Comparison of ENCODE assay signal across 9 cellular contexts in the genomic region with DNA sequence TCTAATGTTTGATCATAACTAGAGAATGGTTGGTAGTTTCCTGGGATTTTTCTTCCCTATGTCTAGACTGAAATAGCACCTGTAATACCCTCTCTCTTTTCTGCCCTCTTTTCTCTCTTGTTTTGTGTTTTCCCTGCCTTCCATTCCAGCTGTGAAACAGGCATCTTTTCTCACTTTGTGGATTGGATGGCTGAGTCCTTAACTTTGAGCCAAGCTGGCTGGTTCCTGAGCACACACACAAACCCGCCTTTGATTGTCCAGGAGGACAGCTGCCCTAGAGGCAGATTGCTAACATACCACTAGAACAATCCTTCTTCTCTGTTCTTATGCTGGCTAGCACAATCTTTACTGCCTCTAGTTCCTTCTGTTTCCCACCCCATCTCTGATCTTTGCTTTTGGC. TPM values are rescaled to one million over a fixed set of nuclear protein-coding genes. Genes with fewer than 3 reads are reported as not detected.
DNase-seq lines count a peak whose midpoint lies in the region; ATAC-seq and TF ChIP-seq lines count a peak whose summit lies in the region.
"Had no signal": no experiment of that assay in that cellular context is flagged by ENCODE, and none has a peak within 500 bp of the region (broad histone marks: within the 10 kb centered on the region; RNA-seq: fewer than 3 reads in every experiment).

No MANE protein-coding gene starts in this region.

- TF ChIP-seq EP300 in stomach (IDR thresholded peaks at IDR 0.05) = no peak

- no peak for TF ChIP-seq POLR2A in stomach (IDR thresholded peaks at IDR 0.05)

- ATAC-seq in left colon (peak; percentile 25), HG02623 (IDR thresholded peaks at IDR 0.05; ENCODE audit: unreplicated experiment) (no peak), GM21360 (IDR thresholded peaks at IDR 0.05; ENCODE audit: unreplicated experiment) (no peak)
- ATAC-seq: stimulated activated naive CD8-positive, alpha-beta T cell treated with anti-CD3 and anti-CD28 coated beads, Interleukin-15, Interleukin-2, amounts not matched to agents 100 U/mL and 50 U/mL, for 24 hours had no signal

- DNase-seq in HT-29 (ENCODE audit: low spot score) = peak; percentile 83
- peak; percentile 72 for DNase-seq in choroid plexus epithelial cell (ENCODE audit: low read depth)
- DNase-seq in left colon = peak in 1 of 2 donors; percentile 31
- DNase-seq in stomach = peak; percentile 56
- DNase-seq in T1000 (lab: John Stamatoyannopoulos, UW) = no peak
- DNase-seq in NCI-H510A (lab: John Stamatoyannopoulos, UW) = no peak
- DNase-seq: stimulated activated naive CD8-positive, alpha-beta T cell treated with anti-CD3 and anti-CD28 coated beads, Interleukin-15, Interleukin-2, amounts not matched to agents 100 U/mL and 50 U/mL, for 24 hours had no signal

- TF ChIP-seq CTCF in choroid plexus epithelial cell (conservative IDR thresholded peaks at IDR 0.05; ENCODE audit: low read depth, low read length) = peak; percentile 33
- TF ChIP-seq CTCF in stomach (IDR thresholded peaks at IDR 0.05) = no peak

- H3K4me1 ChIP-seq in stomach = peaks cover 72 to 100% (median 97%) of the 10 kb centered on the region in 4 donors

- intact Hi-C loops in left colon (cut with DNase I, micrococcal nuclease) = no loop called here
- intact Hi-C loops in stomach (cut with DNase I; ENCODE audit: low total_unique reads) = no loop called here

- H3K36me3 ChIP-seq in stomach = no peaks in the 10 kb centered on the region

- 15 to 22% (median 18%) methylated on average over 1 of the region's 1 CpG for WGBS in stomach, 5 donors

- no peaks in the 10 kb centered on the region for H3K27me3 ChIP-seq in stomach

- H3K4me3 ChIP-seq in choroid plexus epithelial cell (ENCODE audit: low read depth, low read length) (no peak overlapping the region), stomach (peak overlapping the region in 1 of 4 donors; percentile 18)

- H3K9me3 ChIP-seq in stomach = no peaks in the 10 kb centered on the region

- H3K27ac ChIP-seq in stomach = peak overlapping the region; percentile 70 to 91 (median 89)

RNA-seq across cellular contexts. Expression of gene CTNND1, which starts 17.7 kb away (rescaled TPM):
- 134 and 185 TPM in 2 replicates for total RNA-seq in HT-29 (2014; rRNA removed; shearing (Covaris generic))
- total RNA-seq in left colon (100 to 1,000 TPM; 458 to 553 TPM), stomach (100 to 1,000 TPM; 110 to 447 (median 215) TPM)
- polyA plus RNA-seq in stomach = 10 to 100 TPM; 45.1 to 98.5 (median 61.3) TPM

RNA-seq across cellular contexts. Expression of gene BTBD18, which starts 27.7 kb away (rescaled TPM):
- total RNA-seq in HT-29 (2014; rRNA removed; shearing (Covaris generic)) = not detected in 2 replicates
- not detected for total RNA-seq in left colon
- not detected for total RNA-seq in stomach
- not detected for polyA plus RNA-seq in stomach

RNA-seq across cellular contexts. Expression of gene SELENOH, which starts 38.0 kb away (rescaled TPM):
- 352 and 413 TPM in 2 replicates for total RNA-seq in HT-29 (2014; rRNA removed; shearing (Covaris generic))
- total RNA-seq in left colon (10 to 100 TPM; 64.0 to 77.4 TPM), stomach (100 to 1,000 TPM in 4 of 5 donors, 10 to 100 TPM in 1; 33.8 to 234 (median 152) TPM)
- polyA plus RNA-seq in stomach = 100 to 1,000 TPM; 158 to 194 (median 183) TPM

Comparison
In these comparisons a context has a peak if more than half of its experiments do, and no peak if none do; other contexts are left out.
1. DNase-seq: peak in HT-29 (single experiment), choroid plexus epithelial cell (single experiment) and stomach (single experiment); none in T1000 (single experiment) and NCI-H510A (single experiment).